ENCODE assay signal across 10 cellular contexts in the genomic region with DNA sequence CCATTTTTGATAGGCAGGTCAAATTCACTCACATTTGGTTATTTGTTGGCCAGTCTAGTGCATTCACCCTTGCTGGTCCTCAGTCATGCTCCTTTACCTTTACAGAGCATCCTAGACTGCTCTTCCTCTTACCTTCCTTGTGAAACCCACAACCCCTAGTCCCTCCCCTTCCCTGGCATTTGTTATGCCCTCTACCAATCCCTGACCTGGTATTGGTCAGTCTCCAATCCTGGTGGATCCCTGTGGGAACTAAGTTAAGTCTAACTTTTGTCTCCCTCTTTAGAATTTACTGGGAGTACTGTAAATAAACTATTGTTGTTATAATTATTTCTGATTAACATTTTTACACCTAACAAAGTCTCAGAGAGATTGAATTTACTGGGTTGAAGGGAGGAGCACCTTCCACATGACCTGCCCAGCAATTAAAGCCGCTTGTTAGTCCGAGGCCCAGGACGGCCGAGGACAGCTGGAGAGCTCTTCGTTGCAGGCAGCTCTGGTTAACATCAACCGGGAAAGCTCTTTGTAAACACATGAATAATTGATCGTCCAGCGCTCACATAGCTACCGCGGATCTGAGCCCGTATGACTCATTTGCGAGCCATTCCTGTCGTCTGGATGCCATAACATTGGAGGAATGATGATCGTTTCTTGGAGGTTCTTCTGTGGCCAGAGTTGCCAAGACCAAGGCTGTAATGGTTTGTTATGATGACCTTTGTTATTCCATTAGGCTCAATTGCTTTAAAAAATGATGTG. TPM values are rescaled to one million over a fixed set of nuclear protein-coding genes. Genes with fewer than 3 reads are reported as not detected.
DNase-seq lines count a peak whose midpoint lies in the region; TF ChIP-seq lines count a peak whose summit lies in the region.
"Had no signal": no experiment of that assay in that cellular context is flagged by ENCODE, and none has a peak within 500 bp of the region (broad histone marks: within the 10 kb centered on the region; RNA-seq: fewer than 3 reads in every experiment).

No MANE protein-coding gene starts in this region.

- H3K4me3 ChIP-seq in fibroblast of mammary gland (ENCODE audit: control insufficient read depth, low read depth, low read length) = no peak overlapping the region
- no peak overlapping the region for H3K4me3 ChIP-seq in osteoblast (ENCODE audit: insufficient read depth, low read length)
- no peak overlapping the region for H3K4me3 ChIP-seq in A673 (ENCODE audit: low read depth, low read length, poor library complexity, severe bottlenecking)

- H3K9me3 ChIP-seq in osteoblast (ENCODE audit: low read depth, low read length) (no peaks in the 10 kb centered on the region), A673 (ENCODE audit: low read depth, low read length, poor library complexity, severe bottlenecking) (no peaks in the 10 kb centered on the region)

- no peak overlapping the region for H2AFZ ChIP-seq in osteoblast (ENCODE audit: low read length)

- intact Hi-C loops in A673 (cut with micrococcal nuclease; ENCODE audit: unreplicated experiment) = no loop called here

- H3K27me3 ChIP-seq in osteoblast (ENCODE audit: insufficient read depth, low read length) = no peaks in the 10 kb centered on the region
- no peaks in the 10 kb centered on the region for H3K27me3 ChIP-seq in A673 (replicated peaks; ENCODE audit: insufficient read depth, low read depth, low read length, poor library complexity)

- no peaks in the 10 kb centered on the region for H3K79me2 ChIP-seq in osteoblast (ENCODE audit: insufficient read depth, low read length)

- H3K36me3 ChIP-seq in osteoblast (ENCODE audit: insufficient read depth, low read length) (no peaks in the 10 kb centered on the region), A673 (ENCODE audit: insufficient read depth, low read length, poor library complexity, severe bottlenecking) (no peaks in the 10 kb centered on the region)

- peak overlapping the region; percentile 32 for H3K27ac ChIP-seq in osteoblast (ENCODE audit: low read depth, low read length)
- no peak overlapping the region for H3K27ac ChIP-seq in A673 (ENCODE audit: low read depth, low read length, poor library complexity, severe bottlenecking)

- H4K20me1 ChIP-seq in osteoblast (ENCODE audit: insufficient read depth, low read length) = no peaks in the 10 kb centered on the region

- no TSS peak for BruUV-seq in A673 (replicated peaks; lab: Mats Ljungman, UMichigan)

- H3K4me1 ChIP-seq in osteoblast (ENCODE audit: insufficient read depth, low read length) = peaks cover 22% of the 10 kb centered on the region
- H3K4me1 ChIP-seq in A673 (ENCODE audit: insufficient read depth, low read length, poor library complexity, severe bottlenecking) = no peaks in the 10 kb centered on the region

- POLR2A ChIA-PET in A673 (lab: Charles Lee; ENCODE audit: low non-redundant PET) = no interaction called here

- CTCF ChIA-PET in A673 (lab: Charles Lee) = no interaction called here

- peak; percentile 27 for DNase-seq in AG09319 (ENCODE audit: extremely low read depth, low read depth)
- DNase-seq in LHCN-M2 (ENCODE audit: low read depth) = peak; percentile 92
- peak; percentile 98 for DNase-seq in fibroblast of mammary gland (ENCODE audit: low read depth)
- peak; percentile 90 for DNase-seq in osteoblast (ENCODE audit: insufficient read length, low spot score, missing footprints)
- no peak for DNase-seq in activated CD4-positive, CD25-positive, alpha-beta regulatory T cell treated with anti-CD3 and anti-CD28 coated beads, Interleukin-2, amount 50 U/mL, for 72 hours
- no peak for DNase-seq in activated CD4-positive, CD25-positive, alpha-beta regulatory T cell (lab: John Stamatoyannopoulos, UW)
- no peak for DNase-seq in activated CD8-positive, alpha-beta memory T cell treated with anti-CD3 and anti-CD28 coated beads, Interleukin-2, amount 50 U/mL, for 48 hours
- no peak for DNase-seq in A673 (ENCODE audit: low spot score)
- DNase-seq: CD4-positive, CD25-positive, alpha-beta regulatory T cell; NCI-H524 had no signal

- TF ChIP-seq CTCF in AG09319 (IDR thresholded peaks at IDR 0.05; ENCODE audit: low read depth, low read length) = no peak
- TF ChIP-seq CTCF in fibroblast of mammary gland (conservative IDR thresholded peaks at IDR 0.05; ENCODE audit: control insufficient read depth, insufficient read depth, low read depth, low read length) = no peak
- TF ChIP-seq CTCF in osteoblast (IDR thresholded peaks at IDR 0.05; ENCODE audit: extremely low read depth, low read depth, low read length) = no peak
- TF ChIP-seq CTCF in A673 (conservative IDR thresholded peaks at IDR 0.05; ENCODE audit: low read depth, low read length) = no peak

- H3K4me2 ChIP-seq in osteoblast (ENCODE audit: insufficient read depth, low read length) = peak overlapping the region; percentile 58

RNA-seq across cellular contexts. Expression of gene MTARC1, which starts 31.9 kb away (rescaled TPM):
- 0.34 and 2.5 TPM in 2 replicates for total RNA-seq in LHCN-M2 (2014; rRNA removed)
- 0.50 TPM for polyA plus RNA-seq in LHCN-M2 (2012)
- 2.9 TPM in 2 replicates for total RNA-seq in osteoblast
- 0.43 TPM in 1 of 2 replicates, not detected in the other for total RNA-seq in A673 (2021)
- total RNA-seq: CD4-positive, CD25-positive, alpha-beta regulatory T cell had no signal
- polyA plus RNA-seq: CD4-positive, CD25-positive, alpha-beta regulatory T cell had no signal

Comparison
In these comparisons a context has a peak if more than half of its experiments do, and no peak if none do; other contexts are left out.
1. DNase-seq: peak in AG09319 (single experiment), LHCN-M2 (single experiment), fibroblast of mammary gland (single experiment) and osteoblast (single experiment); none in activated CD4-positive, CD25-positive, alpha-beta regulatory T cell treated with anti-CD3 and anti-CD28 coated beads, Interleukin-2, amount 50 U/mL, for 72 hours (single experiment), activated CD4-positive, CD25-positive, alpha-beta regulatory T cell (0 of 4), activated CD8-positive, alpha-beta memory T cell treated with anti-CD3 and anti-CD28 coated beads, Interleukin-2, amount 50 U/mL, for 48 hours (single experiment) and A673 (single experiment).